14 cellular contexts compared by ENCODE assay signal in genomic region chr7:131325179-131325840, GRCh38.
DNase-seq lines count a peak whose midpoint lies in the region; ATAC-seq, FAIRE-seq and TF ChIP-seq lines count a peak whose summit lies in the region.
"Had no signal": no experiment of that assay in that cellular context is flagged by ENCODE, and none has a peak within 500 bp of the region (broad histone marks: within the 10 kb centered on the region; RNA-seq: fewer than 3 reads in every experiment).

No MANE protein-coding gene starts in this region.

- TF ChIP-seq CTCF in fibroblast of mammary gland (conservative IDR thresholded peaks at IDR 0.05; ENCODE audit: control insufficient read depth, insufficient read depth, low read depth, low read length) (no peak), coronary artery (IDR thresholded peaks at IDR 0.05) (no peak)

- no peak for ATAC-seq in stimulated activated naive CD8-positive, alpha-beta T cell treated with anti-CD3 and anti-CD28 coated beads, Interleukin-15, amount 100 ng/mL, for 72 hours
- no peak for ATAC-seq in GM21717 (IDR thresholded peaks at IDR 0.05; ENCODE audit: unreplicated experiment)

- peak; percentile 41 for DNase-seq in stimulated activated CD4-positive, alpha-beta T cell treated with anti-CD3 and anti-CD28 coated beads, Interleukin-15, amount 100 ng/mL, for 24 hours
- no peak for DNase-seq in stimulated activated CD4-positive, alpha-beta T cell treated with anti-CD3 and anti-CD28 coated beads, Interleukin-12 subunit alpha, Interleukin-12 subunit beta, amount 100 ng/mL, for 4 hours
- DNase-seq in RCC 7860 (ENCODE audit: low spot score) (peak; percentile 33), fibroblast of mammary gland (ENCODE audit: low read depth) (peak; percentile 46), hippocampal formation (lab: John Stamatoyannopoulos, UW) (no peak), coronary artery (ENCODE audit: low spot score) (no peak)
- no peak for DNase-seq in stimulated activated naive CD8-positive, alpha-beta T cell treated with anti-CD3 and anti-CD28 coated beads, Interleukin-15, amount 100 ng/mL, for 72 hours
- DNase-seq: cerebellar nuclear complex, esophagus squamous epithelium, GOT3, NCI-H187 had no signal

- H3K4me1 Mint-ChIP-seq in stimulated activated naive CD8-positive, alpha-beta T cell treated with anti-CD3 and anti-CD28 coated beads, Interleukin-15, amount 100 ng/mL, for 72 hours = peaks cover 51% of the 10 kb centered on the region

- H3K4me3 ChIP-seq in fibroblast of mammary gland (ENCODE audit: control insufficient read depth, low read depth, low read length) (no peak overlapping the region), coronary artery (no peak overlapping the region)
- H3K4me3 ChIP-seq: BLaER1 treated with 17β-estradiol and CSF1 and Interleukin-3, amounts not matched to agents 10 nM and 100 nM; esophagus squamous epithelium had no signal

- no peaks in the 10 kb centered on the region for H3K27me3 Mint-ChIP-seq in stimulated activated naive CD8-positive, alpha-beta T cell treated with anti-CD3 and anti-CD28 coated beads, Interleukin-15, amount 100 ng/mL, for 72 hours

- H3K9me3 Mint-ChIP-seq in stimulated activated naive CD8-positive, alpha-beta T cell treated with anti-CD3 and anti-CD28 coated beads, Interleukin-15, amount 100 ng/mL, for 72 hours = no peaks in the 10 kb centered on the region

- peak; percentile 80 for FAIRE-seq in RCC 7860 (lab: Jason Lieb, UNC)
- FAIRE-seq: islet of Langerhans had no signal

- peak overlapping the region; percentile 68 to 72 for H3K4me3 Mint-ChIP-seq in stimulated activated naive CD8-positive, alpha-beta T cell treated with anti-CD3 and anti-CD28 coated beads, Interleukin-15, amount 100 ng/mL, for 72 hours

- H3K27ac Mint-ChIP-seq in stimulated activated naive CD8-positive, alpha-beta T cell treated with anti-CD3 and anti-CD28 coated beads, Interleukin-15, amount 100 ng/mL, for 72 hours = peak overlapping the region; percentile 76 to 89

- H3K27ac ChIP-seq in coronary artery = no peak overlapping the region
- H3K27ac ChIP-seq: BLaER1 treated with 17β-estradiol and CSF1 and Interleukin-3, amounts not matched to agents 10 nM and 100 nM; esophagus squamous epithelium had no signal

Comparison
In these comparisons a context has a peak if more than half of its experiments do, and no peak if none do; other contexts are left out.
1. DNase-seq: peak in stimulated activated CD4-positive, alpha-beta T cell treated with anti-CD3 and anti-CD28 coated beads, Interleukin-15, amount 100 ng/mL, for 24 hours (single experiment), RCC 7860 (single experiment) and fibroblast of mammary gland (single experiment); none in stimulated activated CD4-positive, alpha-beta T cell treated with anti-CD3 and anti-CD28 coated beads, Interleukin-12 subunit alpha, Interleukin-12 subunit beta, amount 100 ng/mL, for 4 hours (single experiment), stimulated activated naive CD8-positive, alpha-beta T cell treated with anti-CD3 and anti-CD28 coated beads, Interleukin-15, amount 100 ng/mL, for 72 hours (0 of 2), hippocampal formation (0 of 2) and coronary artery (single experiment).